Comparison of ENCODE assay signal across 30 cellular contexts in genomic region chr1:20584890-20585289, GRCh38. TPM values are rescaled to one million over a fixed set of nuclear protein-coding genes. Genes with fewer than 3 reads are reported as not detected.
DNase-seq lines count a peak whose midpoint lies in the region; ATAC-seq, FAIRE-seq and TF ChIP-seq lines count a peak whose summit lies in the region.
"Had no signal": no experiment of that assay in that cellular context is flagged by ENCODE, and none has a peak within 500 bp of the region (broad histone marks: within the 10 kb centered on the region; RNA-seq: fewer than 3 reads in every experiment).

No MANE protein-coding gene starts in this region.

- FAIRE-seq in RCC 7860 (lab: Jason Lieb, UNC): no peak
- FAIRE-seq: A204.1, D721Med, GM12891 had no signal

- ATAC-seq in HG03521 (IDR thresholded peaks at IDR 0.05; ENCODE audit: unreplicated experiment): no peak
- ATAC-seq in Right ventricle myocardium inferior: no peak
- ATAC-seq: activated CD8-positive, alpha-beta T cell treated with anti-CD3 and anti-CD28 coated beads, Interleukin-2, amount 10 ng/mL, durations not matched to agents 7 days and 5 days; left lung; T-helper 17 cell had no signal

- H3K27me3 Mint-ChIP-seq in endodermal cell (ENCODE audit: insufficient read depth): peaks cover 3% of the 10 kb centered on the region
- H3K27me3 Mint-ChIP-seq in activated CD4-positive, alpha-beta memory T cell treated with anti-CD3 and anti-CD28 coated beads, Interleukin-2, amount 10 ng/mL, durations not matched to agents 7 days and 5 days: peaks cover 31% of the 10 kb centered on the region

- 80 to 82% methylated on average over 1 to 2 of the region's 2 CpGs for WGBS in endodermal cell (ENCODE audit: insufficient coverage in 1 of 2, insufficient read length in 1 of 2), 2 experiments

- H3K36me3 ChIP-seq in endodermal cell (ENCODE audit: control insufficient read depth, insufficient read depth, low read length): no peaks in the 10 kb centered on the region
- H3K36me3 ChIP-seq: BLaER1 treated with 17β-estradiol and CSF1 and Interleukin-3, amounts not matched to agents 10 nM and 100 nM; left lung; SJCRH30 had no signal

- no peaks in the 10 kb centered on the region for H3K9me3 ChIP-seq in endodermal cell (ENCODE audit: control insufficient read depth, low read length)
- H3K9me3 ChIP-seq: BLaER1 treated with 17β-estradiol and CSF1 and Interleukin-3, amounts not matched to agents 10 nM and 100 nM; left lung; SJCRH30 had no signal

- H3K9me3 Mint-ChIP-seq in endodermal cell: no peaks in the 10 kb centered on the region
- no peaks in the 10 kb centered on the region for H3K9me3 Mint-ChIP-seq in activated CD4-positive, alpha-beta memory T cell treated with anti-CD3 and anti-CD28 coated beads, Interleukin-2, amount 10 ng/mL, durations not matched to agents 7 days and 5 days
- H3K9me3 Mint-ChIP-seq: activated naive CD4-positive, alpha-beta T cell treated with anti-CD3 and anti-CD28 coated beads, Interleukin-2, amount 50 U/mL, for 24 hours; HFFc6; neural crest cell; type B pancreatic cell had no signal

- peaks cover 1% of the 10 kb centered on the region for H3K4me1 ChIP-seq in endodermal cell (ENCODE audit: control insufficient read depth, insufficient read depth, low read length)
- H3K4me1 ChIP-seq: SJCRH30 had no signal

- DNase-seq in DMS53 (lab: John Stamatoyannopoulos, UW) (peak; percentile 28), DMS53 treated with DMSO at 0.1 percent for 48 hours (lab: John Stamatoyannopoulos, UW; ENCODE audit: unreplicated experiment) (no peak), RCC 7860 (ENCODE audit: low spot score) (peak; percentile 58), endodermal cell (peak; percentile 78), renal cortical epithelial cell (ENCODE audit: low read depth) (peak; percentile 70), Right ventricle myocardium inferior (ENCODE audit: missing footprints) (no peak)
- no peak for DNase-seq in activated CD4-positive, alpha-beta memory T cell treated with anti-CD3 and anti-CD28 coated beads, Interleukin-2, amount 10 ng/mL, durations not matched to agents 7 days and 5 days
- DNase-seq: activated B cell treated with CpG ODN at 0.5 μM for 24 hours; activated CD8-positive, alpha-beta T cell treated with anti-CD3 and anti-CD28 coated beads, Interleukin-2, amount 10 ng/mL, durations not matched to agents 7 days and 5 days; activated T-cell treated with anti-CD3 and anti-CD28 coated beads, Interleukin-2, amount 50 U/mL, for 48 hours; cortex of kidney; foreskin melanocyte; HFFc6; Karpas-422; left lung; NCI-H774; SJCRH30; stimulated activated CD4-positive, alpha-beta T cell treated with anti-CD3 and anti-CD28 coated beads, Interleukin-4, amount 100 ng/mL, for 24 hours; T-helper 17 cell had no signal

- peaks cover 16% of the 10 kb centered on the region for H3K4me1 Mint-ChIP-seq in endodermal cell
- H3K4me1 Mint-ChIP-seq in activated CD4-positive, alpha-beta memory T cell treated with anti-CD3 and anti-CD28 coated beads, Interleukin-2, amount 10 ng/mL, durations not matched to agents 7 days and 5 days: peaks cover 15% of the 10 kb centered on the region
- H3K4me1 Mint-ChIP-seq: activated B cell treated with CpG ODN at 0.5 μM for 24 hours, neural crest cell, T-helper 17 cell had no signal

- CTCF ChIA-PET in activated CD4-positive, alpha-beta memory T cell treated with anti-CD3 and anti-CD28 coated beads, Interleukin-2, amount 10 ng/mL, durations not matched to agents 7 days and 5 days (lab: Charles Lee): interaction anchor here (1.9 kb wide), 1 partner anchor 10 kb away, joined by 7 read pairs; no protein-coding TSS in a partner anchor

- TF ChIP-seq CTCF in endodermal cell (conservative IDR thresholded peaks at IDR 0.05): no peak

- no peak overlapping the region for H3K4me3 ChIP-seq in endodermal cell (ENCODE audit: low read length)
- H3K4me3 ChIP-seq: BLaER1 treated with 17β-estradiol and CSF1 and Interleukin-3, amounts not matched to agents 10 nM and 100 nM; left lung; SJCRH30 had no signal

- no peak overlapping the region for H3K4me3 Mint-ChIP-seq in endodermal cell
- H3K4me3 Mint-ChIP-seq in activated CD4-positive, alpha-beta memory T cell treated with anti-CD3 and anti-CD28 coated beads, Interleukin-2, amount 10 ng/mL, durations not matched to agents 7 days and 5 days: no peak overlapping the region
- H3K4me3 Mint-ChIP-seq: activated B cell treated with CpG ODN at 0.5 μM for 24 hours; activated CD8-positive, alpha-beta T cell treated with anti-CD3 and anti-CD28 coated beads, Interleukin-2, amount 10 ng/mL, durations not matched to agents 7 days and 5 days; activated naive CD4-positive, alpha-beta T cell treated with anti-CD3 and anti-CD28 coated beads, Interleukin-2, amount 50 U/mL, for 24 hours; brain; HFFc6; neural crest cell; T-helper 17 cell; type B pancreatic cell had no signal

- no peak overlapping the region for H3K27ac Mint-ChIP-seq in endodermal cell
- no peak overlapping the region for H3K27ac Mint-ChIP-seq in activated CD4-positive, alpha-beta memory T cell treated with anti-CD3 and anti-CD28 coated beads, Interleukin-2, amount 10 ng/mL, durations not matched to agents 7 days and 5 days
- H3K27ac Mint-ChIP-seq: activated B cell treated with CpG ODN at 0.5 μM for 24 hours; activated CD8-positive, alpha-beta T cell treated with anti-CD3 and anti-CD28 coated beads, Interleukin-2, amount 10 ng/mL, durations not matched to agents 7 days and 5 days; activated naive CD4-positive, alpha-beta T cell treated with anti-CD3 and anti-CD28 coated beads, Interleukin-2, amount 50 U/mL, for 24 hours; brain; HFFc6; progenitor cell of endocrine pancreas; T-helper 17 cell; type B pancreatic cell had no signal

- intact Hi-C loops in Right ventricle myocardium inferior (cut with DNase I): no loop called here

- H3K27me3 ChIP-seq in endodermal cell (ENCODE audit: control insufficient read depth, insufficient read depth, low read length, poor library complexity, severe bottlenecking): peaks cover 5% of the 10 kb centered on the region
- H3K27me3 ChIP-seq: SJCRH30 had no signal

- no peaks in the 10 kb centered on the region for H3K36me3 Mint-ChIP-seq in endodermal cell (ENCODE audit: low read depth)
- H3K36me3 Mint-ChIP-seq in activated CD4-positive, alpha-beta memory T cell treated with anti-CD3 and anti-CD28 coated beads, Interleukin-2, amount 10 ng/mL, durations not matched to agents 7 days and 5 days (ENCODE audit: low read depth): no peaks in the 10 kb centered on the region
- H3K36me3 Mint-ChIP-seq: activated naive CD4-positive, alpha-beta T cell treated with anti-CD3 and anti-CD28 coated beads, Interleukin-2, amount 50 U/mL, for 24 hours; brain; type B pancreatic cell had no signal

- H3K27ac ChIP-seq in endodermal cell (ENCODE audit: low read depth, low read length): no peak overlapping the region
- H3K27ac ChIP-seq: BLaER1 treated with 17β-estradiol and CSF1 and Interleukin-3, amounts not matched to agents 10 nM and 100 nM; left lung; SJCRH30 had no signal

- POLR2A ChIA-PET in activated CD4-positive, alpha-beta memory T cell treated with anti-CD3 and anti-CD28 coated beads, Interleukin-2, amount 10 ng/mL, durations not matched to agents 7 days and 5 days (lab: Charles Lee): no interaction called here

- no peak overlapping the region for H3K9ac ChIP-seq in endodermal cell (ENCODE audit: extremely low read depth, low read length, poor library complexity, severe bottlenecking)
- H3K9ac ChIP-seq: BLaER1 treated with 17β-estradiol and CSF1 and Interleukin-3, amounts not matched to agents 10 nM and 100 nM had no signal

RNA-seq across cellular contexts. Expression of gene CDA, which starts 4.0 kb away (rescaled TPM):
- total RNA-seq in endodermal cell (10 to 100 TPM in 1 of 2 donors, 1 to 10 TPM in 1; 1.3 to 24.3 TPM), renal cortical epithelial cell (4.6 and 13.0 TPM in 2 replicates), Right ventricle myocardium inferior (3.2 TPM)
- polyA plus RNA-seq in endodermal cell (2013, experiment 1 of 2): 3.9 TPM
- polyA plus RNA-seq in endodermal cell (2013, experiment 2 of 2): 1.7 TPM
- total RNA-seq in activated CD4-positive, alpha-beta memory T cell treated with anti-CD3 and anti-CD28 coated beads, Interleukin-2, amount 10 ng/mL, durations not matched to agents 7 days and 5 days: not detected
- total RNA-seq: activated B cell treated with CpG ODN at 0.5 μM for 24 hours; activated CD8-positive, alpha-beta T cell treated with anti-CD3 and anti-CD28 coated beads, Interleukin-2, amount 10 ng/mL, durations not matched to agents 7 days and 5 days; neural crest cell; progenitor cell of endocrine pancreas; SJCRH30 had no signal

RNA-seq across cellular contexts. Expression of gene FAM43B, which starts 32.5 kb away (rescaled TPM):
- total RNA-seq in endodermal cell (under 1 TPM; 0.13 to 0.29 TPM), renal cortical epithelial cell (0.15 TPM in 1 of 2 replicates, not detected in the other), Right ventricle myocardium inferior (4.5 TPM)
- 1.2 TPM for polyA plus RNA-seq in endodermal cell (2013, experiment 1 of 2)
- 1.4 TPM for polyA plus RNA-seq in endodermal cell (2013, experiment 2 of 2)
- total RNA-seq in activated CD4-positive, alpha-beta memory T cell treated with anti-CD3 and anti-CD28 coated beads, Interleukin-2, amount 10 ng/mL, durations not matched to agents 7 days and 5 days: not detected
- total RNA-seq: activated B cell treated with CpG ODN at 0.5 μM for 24 hours; activated CD8-positive, alpha-beta T cell treated with anti-CD3 and anti-CD28 coated beads, Interleukin-2, amount 10 ng/mL, durations not matched to agents 7 days and 5 days; mononuclear cell; T-helper 17 cell had no signal

RNA-seq across cellular contexts. Expression of gene PINK1, which starts 48.4 kb away (rescaled TPM):
- total RNA-seq in endodermal cell (10 to 100 TPM; 26.3 to 27.7 TPM), renal cortical epithelial cell (93.9 and 104 TPM in 2 replicates), Right ventricle myocardium inferior (288 TPM)
- 20.5 TPM for polyA plus RNA-seq in endodermal cell (2013, experiment 1 of 2)
- polyA plus RNA-seq in endodermal cell (2013, experiment 2 of 2): 20.2 TPM
- total RNA-seq in activated CD4-positive, alpha-beta memory T cell treated with anti-CD3 and anti-CD28 coated beads, Interleukin-2, amount 10 ng/mL, durations not matched to agents 7 days and 5 days: 1 to 10 TPM; 6.6 TPM

Comparison
In these comparisons a context has a peak if more than half of its experiments do, and no peak if none do; other contexts are left out.
1. DNase-seq: peak in DMS53 (single experiment), RCC 7860 (single experiment), endodermal cell (single experiment) and renal cortical epithelial cell (single experiment); none in DMS53 treated with DMSO at 0.1 percent for 48 hours (single experiment), activated CD4-positive, alpha-beta memory T cell treated with anti-CD3 and anti-CD28 coated beads, Interleukin-2, amount 10 ng/mL, durations not matched to agents 7 days and 5 days (single experiment) and Right ventricle myocardium inferior (single experiment).